In the genomic region with DNA sequence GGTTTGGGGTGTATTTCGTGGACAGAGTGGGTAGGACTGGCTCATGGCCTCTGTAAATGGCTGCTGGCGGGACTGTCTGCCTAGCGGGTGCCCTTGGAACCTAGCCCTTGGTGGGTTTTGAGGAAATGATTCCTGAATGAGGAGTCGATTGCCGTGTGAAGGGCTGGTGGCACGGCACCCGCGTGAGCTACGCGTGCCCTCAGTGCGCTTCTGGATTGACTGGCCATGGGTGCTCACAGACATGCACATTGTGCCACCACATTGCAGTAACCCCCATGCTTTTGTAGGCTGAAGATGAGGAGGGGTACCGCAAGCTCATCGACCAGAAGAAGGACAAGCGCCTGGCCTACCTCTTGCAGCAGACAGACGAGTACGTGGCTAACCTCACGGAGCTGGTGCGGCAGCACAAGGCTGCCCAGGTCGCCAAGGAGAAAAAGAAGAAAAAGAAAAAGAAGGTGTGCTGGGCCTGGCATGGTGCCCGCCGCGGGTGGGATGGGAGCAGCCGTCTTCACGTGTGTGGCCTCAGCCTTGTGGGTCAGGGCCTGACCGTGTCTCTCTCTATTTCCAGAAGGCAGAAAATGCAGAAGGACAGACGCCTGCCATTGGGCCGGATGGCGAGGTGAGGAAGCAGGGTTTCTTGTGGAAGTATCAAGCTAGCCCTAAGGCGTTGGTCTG, we compare ENCODE assay signal across 30 cellular contexts.
"Had no signal": no experiment of that assay in that cellular context is flagged by ENCODE, and none has a peak within 500 bp of the region (broad histone marks: within the 10 kb centered on the region; RNA-seq: fewer than 3 reads in every experiment).

No MANE protein-coding gene starts in this region.

- H3K27ac ChIP-seq: Peyer's patch, SJSA1, VCaP had no signal

- ATAC-seq: activated naive CD4-positive, alpha-beta T cell treated with anti-CD3 and anti-CD28 coated beads, Interleukin-2, amount 50 U/mL, for 72 hours; activated naive CD8-positive, alpha-beta T cell treated with anti-CD3 and anti-CD28 coated beads, Interleukin-2, amount 50 U/mL, for 24 hours; activated T-cell treated with anti-CD3 and anti-CD28 coated beads, Interleukin-2, amount 50 U/mL, for 4 hours; SK-N-SH treated with all-trans-retinoic acid at 6 μM for 48 hours; T-helper 17 cell had no signal

- H3K9me3 Mint-ChIP-seq: activated CD4-positive, alpha-beta memory T cell treated with anti-CD3 and anti-CD28 coated beads for 36 hours; activated CD4-positive, alpha-beta T cell treated with anti-CD3 and anti-CD28 coated beads, Interleukin-2, amount 10 ng/mL, durations not matched to agents 7 days and 5 days; activated naive CD4-positive, alpha-beta T cell treated with anti-CD3 and anti-CD28 coated beads, Interleukin-2, amount 50 U/mL, for 72 hours; activated naive CD8-positive, alpha-beta T cell treated with anti-CD3 and anti-CD28 coated beads, Interleukin-2, amount 50 U/mL, for 24 hours; activated T-cell treated with anti-CD3 and anti-CD28 coated beads, Interleukin-2, amount 50 U/mL, for 4 hours; brain; central memory CD8-positive, alpha-beta T cell had no signal

- H3K4me3 Mint-ChIP-seq: activated CD4-positive, alpha-beta memory T cell treated with anti-CD3 and anti-CD28 coated beads for 36 hours; activated CD4-positive, alpha-beta T cell treated with anti-CD3 and anti-CD28 coated beads, Interleukin-2, amount 10 ng/mL, durations not matched to agents 7 days and 5 days; activated naive CD8-positive, alpha-beta T cell treated with anti-CD3 and anti-CD28 coated beads, Interleukin-2, amount 50 U/mL, for 24 hours; activated T-cell treated with anti-CD3 and anti-CD28 coated beads, Interleukin-2, amount 50 U/mL, for 4 hours; brain; central memory CD8-positive, alpha-beta T cell; T-helper 17 cell had no signal

- H3K27me3 Mint-ChIP-seq: activated CD4-positive, alpha-beta memory T cell treated with anti-CD3 and anti-CD28 coated beads for 36 hours; activated CD4-positive, alpha-beta T cell treated with anti-CD3 and anti-CD28 coated beads, Interleukin-2, amount 10 ng/mL, durations not matched to agents 7 days and 5 days; activated naive CD8-positive, alpha-beta T cell treated with anti-CD3 and anti-CD28 coated beads, Interleukin-2, amount 50 U/mL, for 24 hours; central memory CD8-positive, alpha-beta T cell; T-helper 17 cell had no signal

- H3K4me1 Mint-ChIP-seq: activated CD4-positive, alpha-beta T cell treated with anti-CD3 and anti-CD28 coated beads, Interleukin-2, amount 10 ng/mL, durations not matched to agents 7 days and 5 days; activated naive CD8-positive, alpha-beta T cell treated with anti-CD3 and anti-CD28 coated beads, Interleukin-2, amount 50 U/mL, for 24 hours; brain; central memory CD8-positive, alpha-beta T cell had no signal

- H3K27me3 ChIP-seq: Peyer's patch, SJSA1 had no signal

- H3K27ac Mint-ChIP-seq: activated CD4-positive, alpha-beta memory T cell treated with anti-CD3 and anti-CD28 coated beads for 36 hours; activated CD4-positive, alpha-beta T cell treated with anti-CD3 and anti-CD28 coated beads, Interleukin-2, amount 10 ng/mL, durations not matched to agents 7 days and 5 days; activated naive CD4-positive, alpha-beta T cell treated with anti-CD3 and anti-CD28 coated beads, Interleukin-2, amount 50 U/mL, for 72 hours; activated naive CD8-positive, alpha-beta T cell treated with anti-CD3 and anti-CD28 coated beads, Interleukin-2, amount 50 U/mL, for 24 hours; T-helper 17 cell had no signal

- H3K4me1 ChIP-seq: Peyer's patch, SJSA1 had no signal

- DNase-seq: activated CD4-positive, alpha-beta memory T cell treated with anti-CD3 and anti-CD28 coated beads for 36 hours; activated CD4-positive, alpha-beta T cell treated with anti-CD3 and anti-CD28 coated beads, Interleukin-2, amount 10 ng/mL, durations not matched to agents 7 days and 5 days; activated CD4-positive, CD25-positive, alpha-beta regulatory T cell; activated CD8-positive, alpha-beta memory T cell treated with anti-CD3 and anti-CD28 coated beads for 24 hours; activated effector memory CD4-positive, alpha-beta T cell treated with anti-CD3 and anti-CD28 coated beads, Interleukin-2, amount 50 U/mL, for 16 hours; activated naive CD4-positive, alpha-beta T cell treated with Interleukin-2 at 50 U/mL for 16 hours; activated naive CD8-positive, alpha-beta T cell treated with anti-CD3 and anti-CD28 coated beads, Interleukin-2, amount 50 U/mL, for 24 hours; activated T-cell treated with anti-CD3 and anti-CD28 coated beads, Interleukin-2, amount 50 U/mL, for 4 hours; amniotic stem cell; KG1; NCI-H1092 treated with DMSO at 0.1 percent for 48 hours; NCI-H1417 treated with DMSO at 0.1 percent for 48 hours; NCI-H1694; NCI-H2029; NCI-H2107; NCI-H345; NCI-H510A; NCI-H526 treated with DMSO at 0.1 percent for 48 hours; NCI-H82; NK-92 treated with Interleukin-12 subunit alpha and Interleukin-12 subunit beta, amount 100 ng/mL, for 24 hours; OCI-M1; Peyer's patch; SHP77; T-helper 17 cell had no signal

- H3K9me3 ChIP-seq: Peyer's patch, SJSA1 had no signal
